ENCODE assay signal across 14 cellular contexts in the genomic region with DNA sequence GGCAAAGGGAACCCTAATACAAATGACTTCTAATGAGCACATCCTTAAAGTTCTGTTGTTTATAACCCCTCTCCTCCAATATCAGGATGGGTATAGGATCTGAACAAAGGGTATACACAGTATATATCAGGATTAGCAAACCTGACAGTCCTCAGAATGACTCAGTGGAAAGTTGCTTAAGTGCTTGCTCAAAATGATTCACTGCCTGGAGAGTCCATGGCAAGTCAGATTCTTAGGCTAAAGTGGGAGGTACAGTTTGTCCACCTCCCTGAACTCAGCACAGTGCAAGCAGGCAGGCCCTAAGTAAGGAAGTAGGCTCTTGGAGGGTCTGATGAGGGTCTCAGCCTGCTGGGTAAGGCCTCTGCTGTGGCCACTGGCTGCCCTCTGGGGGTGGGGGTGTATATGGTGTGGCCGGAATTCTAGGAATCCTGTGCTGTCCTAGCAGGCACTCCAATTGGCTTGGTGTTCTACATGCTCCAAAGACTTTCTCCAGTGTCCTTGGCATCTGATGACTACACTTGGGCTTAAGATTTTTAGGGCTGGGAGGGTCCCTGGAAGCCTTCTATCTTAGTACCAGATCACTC. TPM values are rescaled to one million over a fixed set of nuclear protein-coding genes. Genes with fewer than 3 reads are reported as not detected.
A peak's percentile ranks its signal among the peaks of the same experiment; 100 is the strongest.
DNase-seq lines count a peak whose midpoint lies in the region; ATAC-seq and TF ChIP-seq lines count a peak whose summit lies in the region.
"Had no signal": no experiment of that assay in that cellular context is flagged by ENCODE, and none has a peak within 500 bp of the region (broad histone marks: within the 10 kb centered on the region; RNA-seq: fewer than 3 reads in every experiment).

No MANE protein-coding gene starts in this region.

- H3K27me3 ChIP-seq in IMR-90 (ENCODE audit: control insufficient read depth, insufficient read depth, low read length), result peaks cover 9% of the 10 kb centered on the region; the same call in 1 of the 2 replicates

- DNase-seq in AG09319 (ENCODE audit: extremely low read depth, low read depth) (peak; percentile 23), IMR-90 (peak; percentile 73), choroid plexus epithelial cell (ENCODE audit: low read depth) (peak; percentile 35), kidney glomerular epithelial cell (lab: John Stamatoyannopoulos, UW) (peak; percentile 36), NCI-H1105 (lab: John Stamatoyannopoulos, UW) (no peak), caudate nucleus (lab: John Stamatoyannopoulos, UW) (no peak)
- no peak for DNase-seq in activated CD4-positive, alpha-beta T cell treated with anti-CD3 and anti-CD28 coated beads for 36 hours
- DNase-seq: amygdala, naive B cell, SIG-M5 had no signal

- H4K8ac ChIP-seq in IMR-90 (ENCODE audit: low read depth in 2 of 2, low read length in 2 of 2), result no peak overlapping the region

- H3K23ac ChIP-seq in IMR-90 (ENCODE audit: low read depth, low read length), result no peak overlapping the region

- H3K27me3 Mint-ChIP-seq in activated CD4-positive, alpha-beta T cell treated with anti-CD3 and anti-CD28 coated beads for 36 hours, result peaks cover 3% of the 10 kb centered on the region
- H3K27me3 Mint-ChIP-seq: naive B cell had no signal

- CTCF ChIA-PET in IMR-90 (lab: Yijun Ruan, JAX), result interaction anchor here (1.0 kb wide), 1 partner anchor 8 kb away, joined by 3 read pairs; no protein-coding TSS in a partner anchor
- CTCF ChIA-PET in activated CD4-positive, alpha-beta T cell treated with anti-CD3 and anti-CD28 coated beads for 36 hours (lab: Charles Lee), result no interaction called here

- no peaks in the 10 kb centered on the region for H3K79me1 ChIP-seq in IMR-90 (ENCODE audit: low read depth in 1 of 2, low read length in 2 of 2)

- TF ChIP-seq CTCF in AG09319 (IDR thresholded peaks at IDR 0.05; ENCODE audit: low read depth, low read length) (no peak), IMR-90 (conservative IDR thresholded peaks at IDR 0.05; ENCODE audit: low read depth, low read length) (no peak), choroid plexus epithelial cell (conservative IDR thresholded peaks at IDR 0.05; ENCODE audit: low read depth, low read length) (no peak)

- H3K4me3 Mint-ChIP-seq in activated CD4-positive, alpha-beta T cell treated with anti-CD3 and anti-CD28 coated beads for 36 hours, result no peak overlapping the region
- H3K4me3 Mint-ChIP-seq: naive B cell had no signal

- ATAC-seq in IMR-90 (ENCODE audit: low read depth) (peak; percentile 77), GM21529 (IDR thresholded peaks at IDR 0.05; ENCODE audit: unreplicated experiment) (no peak)
- ATAC-seq in activated CD4-positive, alpha-beta T cell treated with anti-CD3 and anti-CD28 coated beads for 36 hours, result no peak

- 0 out of 2 replicates have a peak overlapping the region, but pooled peaks have one; percentile 0 for H3K4ac ChIP-seq in IMR-90 (ENCODE audit: low read depth, low read length)

- dilution Hi-C loops in IMR-90 (cut with HindIII; ENCODE audit: low sequenced_read_pairs, unreplicated experiment), result no loop called here

- no peaks in the 10 kb centered on the region for H3K36me3 Mint-ChIP-seq in activated CD4-positive, alpha-beta T cell treated with anti-CD3 and anti-CD28 coated beads for 36 hours (ENCODE audit: low read depth)
- H3K36me3 Mint-ChIP-seq: naive B cell had no signal

- no peak overlapping the region for H3K9ac ChIP-seq in IMR-90 (ENCODE audit: low read depth, low read length)

- no peaks in the 10 kb centered on the region; the same call in 1 of the 2 replicates for H3K9me1 ChIP-seq in IMR-90 (ENCODE audit: insufficient read depth, low read length)

- no peaks in the 10 kb centered on the region for H3K9me3 Mint-ChIP-seq in activated CD4-positive, alpha-beta T cell treated with anti-CD3 and anti-CD28 coated beads for 36 hours (ENCODE audit: low read depth)

- no peak for TF ChIP-seq POLR2A in IMR-90 (IDR thresholded peaks at IDR 0.05; ENCODE audit: low read depth, low read length)

- no peak overlapping the region for H3K4me2 ChIP-seq in IMR-90 (ENCODE audit: low read depth, low read length)

- no peak overlapping the region for H2BK20ac ChIP-seq in IMR-90 (ENCODE audit: low read depth, low read length)

- peak overlapping the region; percentile 36 for H3K27ac ChIP-seq in IMR-90 (ENCODE audit: insufficient read depth, low read length)
- H3K27ac ChIP-seq in caudate nucleus (ENCODE audit: low read depth, low read length), result no peak overlapping the region
- H3K27ac ChIP-seq: skin epidermis had no signal

- no peak overlapping the region for H2AK5ac ChIP-seq in IMR-90 (ENCODE audit: low read depth, low read length)

- no peak overlapping the region for H2BK15ac ChIP-seq in IMR-90 (ENCODE audit: low read depth, low read length)

- no peak overlapping the region for H3K14ac ChIP-seq in IMR-90 (replicated peaks; ENCODE audit: low read depth, low read length)

- no peak overlapping the region for H3K27ac Mint-ChIP-seq in activated CD4-positive, alpha-beta T cell treated with anti-CD3 and anti-CD28 coated beads for 36 hours
- H3K27ac Mint-ChIP-seq: naive B cell had no signal

- no peak overlapping the region for H3K56ac ChIP-seq in IMR-90 (ENCODE audit: extremely low read depth, insufficient read depth, low read length)

- in situ Hi-C loops in IMR-90 (cut with MboI; ENCODE audit: low sequenced_read_pairs), result no loop called here

- H3K18ac ChIP-seq in IMR-90 (ENCODE audit: low read depth, low read length), result no peak overlapping the region

- no peak overlapping the region for H4K5ac ChIP-seq in IMR-90 (ENCODE audit: low read depth, low read length)

- H3K36me3 ChIP-seq in IMR-90 (ENCODE audit: control insufficient read depth, insufficient read depth, low read length), result no peaks in the 10 kb centered on the region
- H3K36me3 ChIP-seq: tibial nerve had no signal

- H4K20me1 ChIP-seq in IMR-90 (ENCODE audit: insufficient read depth, low read length), result no peaks in the 10 kb centered on the region

- no peaks in the 10 kb centered on the region for H3K4me1 Mint-ChIP-seq in activated CD4-positive, alpha-beta T cell treated with anti-CD3 and anti-CD28 coated beads for 36 hours
- H3K4me1 Mint-ChIP-seq: naive B cell had no signal

- no TSS peak for BruUV-seq in IMR-90 (replicated peaks; lab: Mats Ljungman, UMichigan)

- H2BK5ac ChIP-seq in IMR-90 (ENCODE audit: low read depth, low read length, poor library complexity, severe bottlenecking), result peak overlapping the region; percentile 49

- H3K9me3 ChIP-seq in IMR-90 (ENCODE audit: control insufficient read depth, insufficient read depth, low read length), result no peaks in the 10 kb centered on the region
- H3K9me3 ChIP-seq: tibial nerve had no signal

- H2BK120ac ChIP-seq in IMR-90 (ENCODE audit: low read depth, low read length), result peak overlapping the region; percentile 25; the same call in 1 of the 2 replicates

- H3K4me1 ChIP-seq in IMR-90 (ENCODE audit: control insufficient read depth, insufficient read depth, low read length), result peaks cover 2% of the 10 kb centered on the region; the same call in 1 of the 2 replicates

- TF ChIP-seq RAD21 in IMR-90 (IDR thresholded peaks at IDR 0.05; ENCODE audit: low read length), result no peak

- H3K4me3 ChIP-seq in IMR-90 (ENCODE audit: insufficient read depth, low read depth, low read length), result no peak overlapping the region
- no peak overlapping the region for H3K4me3 ChIP-seq in choroid plexus epithelial cell (ENCODE audit: low read depth, low read length)
- H3K4me3 ChIP-seq: skin epidermis, tibial nerve had no signal

- POLR2A ChIA-PET in IMR-90 (lab: Charles Lee; ENCODE audit: unreplicated experiment), result no interaction called here
- POLR2A ChIA-PET in activated CD4-positive, alpha-beta T cell treated with anti-CD3 and anti-CD28 coated beads for 36 hours (lab: Charles Lee), result no interaction called here

- H2AK9ac ChIP-seq in IMR-90 (replicated peaks; ENCODE audit: low read depth, low read length, poor library complexity), result no peak overlapping the region

- peak overlapping the region; percentile 10; the same call in 1 of the 2 replicates for H4K91ac ChIP-seq in IMR-90 (ENCODE audit: insufficient read depth, low read depth, low read length)

- peak overlapping the region; percentile 64 for H2AFZ ChIP-seq in IMR-90 (replicated peaks; ENCODE audit: low read length, poor library complexity)

- no CpG with 5 or more reads among the region's 1 CpG for WGBS in IMR-90 (ENCODE audit: extremely low coverage in 2 of 2, insufficient read length in 1 of 2), 2 experiments

- intact Hi-C loops in IMR-90 (cut with micrococcal nuclease), result no loop called here
- intact Hi-C loops in activated CD4-positive, alpha-beta T cell treated with anti-CD3 and anti-CD28 coated beads for 36 hours (cut with DNase I, micrococcal nuclease), result no loop called here

TF ChIP-seq in IMR-90, 13 proteins besides CTCF, POLR2A, EP300 and RAD21:
- no peak for TF ChIP-seq RCOR1 (IDR thresholded peaks at IDR 0.05; ENCODE audit: insufficient replicate concordance, low read length)
- TF ChIP-seq CEBPB (IDR thresholded peaks at IDR 0.05; ENCODE audit: low read depth, low read length), result peak; percentile 84

RNA-seq across cellular contexts. Expression of a gene that starts 54.3 kb away (rescaled TPM):
- 0.28 and 0.36 TPM in 2 replicates for total RNA-seq in IMR-90 (2012; rRNA removed)
- 0.58 and 0.72 TPM in 2 replicates for polyA plus RNA-seq in IMR-90 (2012; rRNA removed)
- 0.18 and 0.33 TPM in 2 replicates for polyA plus RNA-seq in IMR-90 (2012; cell fraction: cytosol; rRNA removed)
- polyA plus RNA-seq in IMR-90 (2012; cell fraction: nucleus; rRNA removed; ENCODE audit: low replicate concordance), result 0.08 and 0.24 TPM in 2 replicates
- total RNA-seq in activated CD4-positive, alpha-beta T cell treated with anti-CD3 and anti-CD28 coated beads for 36 hours, result not detected
- total RNA-seq: G401 had no signal

Comparison
In these comparisons a context has a peak if more than half of its experiments do, and no peak if none do; other contexts are left out.
1. DNase-seq: peak in AG09319 (single experiment), IMR-90 (single experiment), choroid plexus epithelial cell (single experiment) and kidney glomerular epithelial cell (single experiment); none in NCI-H1105 (single experiment), activated CD4-positive, alpha-beta T cell treated with anti-CD3 and anti-CD28 coated beads for 36 hours (single experiment) and caudate nucleus (0 of 61).